ENCODE assay signal across 8 cellular contexts in the genomic region with DNA sequence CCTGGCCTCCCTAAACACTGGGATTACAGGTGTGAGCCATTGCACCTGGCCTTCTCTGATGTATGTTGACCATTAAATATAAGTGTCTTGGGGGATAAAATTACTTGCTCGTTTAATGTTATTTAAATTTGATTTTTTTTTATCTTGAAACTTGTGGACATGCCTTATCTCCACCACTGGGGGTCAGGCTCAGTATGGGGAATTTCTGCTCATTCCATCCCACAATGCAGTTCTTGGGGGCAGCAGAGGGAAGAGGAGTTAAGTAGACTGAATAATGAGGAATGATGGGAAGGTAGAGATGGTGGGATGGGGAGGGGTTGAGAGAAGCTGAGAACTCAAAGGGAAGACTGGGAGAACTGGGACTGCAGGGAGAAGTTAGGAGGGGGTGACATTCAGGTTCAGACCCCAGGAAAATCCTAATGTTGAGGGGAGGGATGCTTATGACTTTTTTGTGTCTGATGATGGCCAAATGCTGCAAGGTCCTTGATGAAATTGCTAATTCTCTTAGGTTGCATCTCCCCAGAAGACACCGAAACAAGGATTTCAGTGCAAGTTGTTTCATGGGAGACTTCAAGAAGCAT.
DNase-seq lines count a peak whose midpoint lies in the region; ATAC-seq and TF ChIP-seq lines count a peak whose summit lies in the region.

No MANE protein-coding gene starts in this region.

- TF ChIP-seq CTCF in GM13977 (IDR thresholded peaks at IDR 0.05; ENCODE audit: extremely low read depth, insufficient read depth, missing control alignments) (peak; percentile 41), PC-9 (conservative IDR thresholded peaks at IDR 0.05) (peak; percentile 78), smooth muscle cell (IDR thresholded peaks at IDR 0.05; ENCODE audit: borderline replicate concordance, insufficient read depth, poor library complexity, severe bottlenecking) (peak; percentile 63)

- no peaks in the 10 kb centered on the region for H3K4me1 ChIP-seq in PC-9 (replicated peaks; ENCODE audit: insufficient read depth)
- no peaks in the 10 kb centered on the region for H3K4me1 ChIP-seq in smooth muscle cell (ENCODE audit: low read depth)
- no peaks in the 10 kb centered on the region for H3K4me1 ChIP-seq in aorta (ENCODE audit: control insufficient read depth in 1 of 2, insufficient read depth in 2 of 2, low read length in 2 of 2)

- BruUV-seq in PC-9 (replicated peaks; lab: Mats Ljungman, UMichigan) = no TSS peak

- 61% methylated on average over 2 of the region's 2 CpGs for WGBS in smooth muscle cell (ENCODE audit: low lambda C conversion rate)
- WGBS in aorta, 2 donors = 48 to 51% methylated on average over 2 of the region's 2 CpGs

- intact Hi-C loops in PC-9 (cut with micrococcal nuclease; ENCODE audit: unreplicated experiment) = loop anchor here (1.0 to 10.0 kb wide), 3 partner anchors 252 to 1070 kb away; a partner anchor contains a TSS
- intact Hi-C loops in aorta (cut with DNase I) = loop anchor here in 1 of 2 donors (5.0 kb wide), 1 partner anchor 242 kb away; no protein-coding TSS in a partner anchor

- no peaks in the 10 kb centered on the region for H3K27me3 ChIP-seq in PC-9 (ENCODE audit: insufficient read depth, low read depth)
- H3K27me3 ChIP-seq in smooth muscle cell (ENCODE audit: low read depth) = peaks cover 16% of the 10 kb centered on the region
- no peaks in the 10 kb centered on the region for H3K27me3 ChIP-seq in aorta (ENCODE audit: control insufficient read depth in 1 of 2, insufficient read depth in 2 of 2, low read length in 1 of 2)

- CTCF ChIA-PET in PC-9 (lab: Charles Lee) = no interaction called here

- ATAC-seq in aorta (ENCODE audit: low FRiP score) = no peak

- DNase-seq in A172 (ENCODE audit: low spot score) = peak; percentile 51
- no peak for DNase-seq in GM13977 (ENCODE audit: low spot score)
- peak in 1 of 2 experiments; percentile 15 for DNase-seq in PC-9
- DNase-seq in fibroblast of peridontal ligament (ENCODE audit: extremely low read depth) = peak; percentile 35
- DNase-seq in smooth muscle cell (lab: John Stamatoyannopoulos, UW; ENCODE audit: unreplicated experiment) = no peak
- no peak for DNase-seq in anterior cingulate cortex (lab: John Stamatoyannopoulos, UW)
- DNase-seq in GM19240 (ENCODE audit: insufficient read length, low spot score) = no peak
- no peak for DNase-seq in aorta

- H3K9ac ChIP-seq in smooth muscle cell (ENCODE audit: low read depth) = no peak overlapping the region

- no peaks in the 10 kb centered on the region for H3K36me3 ChIP-seq in PC-9 (ENCODE audit: low read depth)
- H3K36me3 ChIP-seq in smooth muscle cell (ENCODE audit: low read depth) = no peaks in the 10 kb centered on the region
- H3K36me3 ChIP-seq in aorta (ENCODE audit: control insufficient read depth in 1 of 2, insufficient read depth in 2 of 2, low read length in 1 of 2) = no peaks in the 10 kb centered on the region

- POLR2A ChIA-PET in PC-9 (lab: Charles Lee; ENCODE audit: unreplicated experiment) = no interaction called here

- in situ Hi-C loops in GM13977 (cut with MboI; ENCODE audit: low pct_unique_long_range_greater_than_20kb, low sequenced_read_pairs, unreplicated experiment) = loop anchor here (25.0 kb wide), 1 partner anchor 647 kb away; no protein-coding TSS in a partner anchor

- H3K79me2 ChIP-seq in PC-9 (ENCODE audit: low read depth) (no peaks in the 10 kb centered on the region), smooth muscle cell (ENCODE audit: low read depth) (no peaks in the 10 kb centered on the region)

- H3K4me3 ChIP-seq in PC-9 (no peak overlapping the region), smooth muscle cell (no peak overlapping the region), aorta (ENCODE audit: low read length in 2 of 2) (no peak overlapping the region)

- H3K9me2 ChIP-seq in PC-9 (ENCODE audit: insufficient read depth) = no peaks in the 10 kb centered on the region

- H4K20me1 ChIP-seq in PC-9 (ENCODE audit: insufficient read depth) = no peaks in the 10 kb centered on the region
- no peaks in the 10 kb centered on the region for H4K20me1 ChIP-seq in smooth muscle cell (ENCODE audit: low read depth)

- H3K27ac ChIP-seq in PC-9 (no peak overlapping the region), smooth muscle cell (ENCODE audit: low read depth) (no peak overlapping the region), aorta (ENCODE audit: low read depth in 1 of 2, low read length in 2 of 2) (no peak overlapping the region)

- H2AFZ ChIP-seq in PC-9 = no peak overlapping the region
- no peak overlapping the region for H2AFZ ChIP-seq in smooth muscle cell (ENCODE audit: low read depth)

- H3F3A ChIP-seq in PC-9 (ENCODE audit: insufficient read depth, low read depth) (no peaks in the 10 kb centered on the region), smooth muscle cell (ENCODE audit: low read depth) (no peaks in the 10 kb centered on the region)

- H3K9me3 ChIP-seq in PC-9 (ENCODE audit: insufficient read depth, low read depth) (no peaks in the 10 kb centered on the region), smooth muscle cell (replicated peaks; ENCODE audit: low read depth) (no peaks in the 10 kb centered on the region), aorta (ENCODE audit: control insufficient read depth, low read length) (no peaks in the 10 kb centered on the region)

- H3K4me2 ChIP-seq in PC-9 = no peak overlapping the region
- H3K4me2 ChIP-seq in smooth muscle cell = no peak overlapping the region

Comparison
In these comparisons a context has a peak if more than half of its experiments do, and no peak if none do; other contexts are left out.
1. DNase-seq: peak in A172 (single experiment) and fibroblast of peridontal ligament (single experiment); none in GM13977 (single experiment), smooth muscle cell (single experiment), anterior cingulate cortex (0 of 58), GM19240 (single experiment) and aorta (0 of 2).
2. Peak in every context shown above with its lines, with median percentiles within 50 percentile points of each other: CTCF ChIP-seq.